ENCODE assay signal across 2 cellular contexts in genomic region chr6:33840064-33840926, GRCh38.
TF ChIP-seq lines count a peak whose summit lies in the region.

No MANE protein-coding gene starts in this region.

TF ChIP-seq in K562, 482 proteins besides CTCF, POLR2A, EP300 and RAD21 (continued from another document and continues in another):
- TF ChIP-seq, protein P1, sequence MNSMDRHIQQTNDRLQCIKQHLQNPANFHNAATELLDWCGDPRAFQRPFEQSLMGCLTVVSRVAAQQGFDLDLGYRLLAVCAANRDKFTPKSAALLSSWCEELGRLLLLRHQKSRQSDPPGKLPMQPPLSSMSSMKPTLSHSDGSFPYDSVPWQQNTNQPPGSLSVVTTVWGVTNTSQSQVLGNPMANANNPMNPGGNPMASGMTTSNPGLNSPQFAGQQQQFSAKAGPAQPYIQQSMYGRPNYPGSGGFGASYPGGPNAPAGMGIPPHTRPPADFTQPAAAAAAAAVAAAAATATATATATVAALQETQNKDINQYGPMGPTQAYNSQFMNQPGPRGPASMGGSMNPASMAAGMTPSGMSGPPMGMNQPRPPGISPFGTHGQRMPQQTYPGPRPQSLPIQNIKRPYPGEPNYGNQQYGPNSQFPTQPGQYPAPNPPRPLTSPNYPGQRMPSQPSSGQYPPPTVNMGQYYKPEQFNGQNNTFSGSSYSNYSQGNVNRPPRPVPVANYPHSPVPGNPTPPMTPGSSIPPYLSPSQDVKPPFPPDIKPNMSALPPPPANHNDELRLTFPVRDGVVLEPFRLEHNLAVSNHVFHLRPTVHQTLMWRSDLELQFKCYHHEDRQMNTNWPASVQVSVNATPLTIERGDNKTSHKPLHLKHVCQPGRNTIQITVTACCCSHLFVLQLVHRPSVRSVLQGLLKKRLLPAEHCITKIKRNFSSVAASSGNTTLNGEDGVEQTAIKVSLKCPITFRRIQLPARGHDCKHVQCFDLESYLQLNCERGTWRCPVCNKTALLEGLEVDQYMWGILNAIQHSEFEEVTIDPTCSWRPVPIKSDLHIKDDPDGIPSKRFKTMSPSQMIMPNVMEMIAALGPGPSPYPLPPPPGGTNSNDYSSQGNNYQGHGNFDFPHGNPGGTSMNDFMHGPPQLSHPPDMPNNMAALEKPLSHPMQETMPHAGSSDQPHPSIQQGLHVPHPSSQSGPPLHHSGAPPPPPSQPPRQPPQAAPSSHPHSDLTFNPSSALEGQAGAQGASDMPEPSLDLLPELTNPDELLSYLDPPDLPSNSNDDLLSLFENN (IDR thresholded peaks at IDR 0.05; ENCODE audit: low read depth in 2 of 2, low read length in 2 of 2) = no peak
- TF ChIP-seq, protein P2, sequence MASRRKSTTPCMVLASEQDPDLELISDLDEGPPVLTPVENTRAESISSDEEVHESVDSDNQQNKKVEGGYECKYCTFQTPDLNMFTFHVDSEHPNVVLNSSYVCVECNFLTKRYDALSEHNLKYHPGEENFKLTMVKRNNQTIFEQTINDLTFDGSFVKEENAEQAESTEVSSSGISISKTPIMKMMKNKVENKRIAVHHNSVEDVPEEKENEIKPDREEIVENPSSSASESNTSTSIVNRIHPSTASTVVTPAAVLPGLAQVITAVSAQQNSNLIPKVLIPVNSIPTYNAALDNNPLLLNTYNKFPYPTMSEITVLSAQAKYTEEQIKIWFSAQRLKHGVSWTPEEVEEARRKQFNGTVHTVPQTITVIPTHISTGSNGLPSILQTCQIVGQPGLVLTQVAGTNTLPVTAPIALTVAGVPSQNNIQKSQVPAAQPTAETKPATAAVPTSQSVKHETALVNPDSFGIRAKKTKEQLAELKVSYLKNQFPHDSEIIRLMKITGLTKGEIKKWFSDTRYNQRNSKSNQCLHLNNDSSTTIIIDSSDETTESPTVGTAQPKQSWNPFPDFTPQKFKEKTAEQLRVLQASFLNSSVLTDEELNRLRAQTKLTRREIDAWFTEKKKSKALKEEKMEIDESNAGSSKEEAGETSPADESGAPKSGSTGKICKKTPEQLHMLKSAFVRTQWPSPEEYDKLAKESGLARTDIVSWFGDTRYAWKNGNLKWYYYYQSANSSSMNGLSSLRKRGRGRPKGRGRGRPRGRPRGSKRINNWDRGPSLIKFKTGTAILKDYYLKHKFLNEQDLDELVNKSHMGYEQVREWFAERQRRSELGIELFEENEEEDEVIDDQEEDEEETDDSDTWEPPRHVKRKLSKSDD (conservative IDR thresholded peaks at IDR 0.05; ENCODE audit: low read length) = no peak
- TF ChIP-seq NELFE (IDR thresholded peaks at IDR 0.05; ENCODE audit: insufficient read depth, insufficient read length) (no peak), TFAP4 (CRISPR knock-in tag; IDR thresholded peaks at IDR 0.05; ENCODE audit: borderline replicate concordance) (peak; percentile 97), LCOR (CRISPR knock-in tag; IDR thresholded peaks at IDR 0.05) (peak; percentile 99), MAFG (tag; conservative IDR thresholded peaks at IDR 0.05) (peak; percentile 100), JUNB (CRISPR knock-in tag; conservative IDR thresholded peaks at IDR 0.05) (peak; percentile 61), TARDBP (IDR thresholded peaks at IDR 0.05) (peak; percentile 73; the same call in 1 of the 2 replicates), RNF2 (IDR thresholded peaks at IDR 0.05) (peak; percentile 82; the same call in 1 of the 2 replicates), E2F8 (IDR thresholded peaks at IDR 0.05; ENCODE audit: low read depth, partially characterized antibody) (peak; percentile 69), NR2C2 (CRISPR knock-in tag; IDR thresholded peaks at IDR 0.05) (peak; percentile 88), NR2C2 (tag; IDR thresholded peaks at IDR 0.05) (peak; percentile 96), ZNF766 (CRISPR knock-in tag; conservative IDR thresholded peaks at IDR 0.05) (peak; percentile 76; the same call in 1 of the 2 replicates), SPI1 (IDR thresholded peaks at IDR 0.05; ENCODE audit: borderline replicate concordance, low read depth, low read length) (peak; percentile 29; the same call in 1 of the 2 replicates), ZNF253 (CRISPR knock-in tag; conservative IDR thresholded peaks at IDR 0.05) (no peak), GABPB1 (CRISPR knock-in tag; IDR thresholded peaks at IDR 0.05) (peak; percentile 42; the same call in 1 of the 2 replicates)
- TF ChIP-seq, protein P3, sequence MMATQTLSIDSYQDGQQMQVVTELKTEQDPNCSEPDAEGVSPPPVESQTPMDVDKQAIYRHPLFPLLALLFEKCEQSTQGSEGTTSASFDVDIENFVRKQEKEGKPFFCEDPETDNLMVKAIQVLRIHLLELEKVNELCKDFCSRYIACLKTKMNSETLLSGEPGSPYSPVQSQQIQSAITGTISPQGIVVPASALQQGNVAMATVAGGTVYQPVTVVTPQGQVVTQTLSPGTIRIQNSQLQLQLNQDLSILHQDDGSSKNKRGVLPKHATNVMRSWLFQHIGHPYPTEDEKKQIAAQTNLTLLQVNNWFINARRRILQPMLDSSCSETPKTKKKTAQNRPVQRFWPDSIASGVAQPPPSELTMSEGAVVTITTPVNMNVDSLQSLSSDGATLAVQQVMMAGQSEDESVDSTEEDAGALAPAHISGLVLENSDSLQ (IDR thresholded peaks at IDR 0.05) = peak; percentile 72

TF ChIP-seq in HepG2, 621 proteins besides CTCF, POLR2A, EP300 and RAD21 (continued from another document and continues in another):
- TF ChIP-seq, protein P4, sequence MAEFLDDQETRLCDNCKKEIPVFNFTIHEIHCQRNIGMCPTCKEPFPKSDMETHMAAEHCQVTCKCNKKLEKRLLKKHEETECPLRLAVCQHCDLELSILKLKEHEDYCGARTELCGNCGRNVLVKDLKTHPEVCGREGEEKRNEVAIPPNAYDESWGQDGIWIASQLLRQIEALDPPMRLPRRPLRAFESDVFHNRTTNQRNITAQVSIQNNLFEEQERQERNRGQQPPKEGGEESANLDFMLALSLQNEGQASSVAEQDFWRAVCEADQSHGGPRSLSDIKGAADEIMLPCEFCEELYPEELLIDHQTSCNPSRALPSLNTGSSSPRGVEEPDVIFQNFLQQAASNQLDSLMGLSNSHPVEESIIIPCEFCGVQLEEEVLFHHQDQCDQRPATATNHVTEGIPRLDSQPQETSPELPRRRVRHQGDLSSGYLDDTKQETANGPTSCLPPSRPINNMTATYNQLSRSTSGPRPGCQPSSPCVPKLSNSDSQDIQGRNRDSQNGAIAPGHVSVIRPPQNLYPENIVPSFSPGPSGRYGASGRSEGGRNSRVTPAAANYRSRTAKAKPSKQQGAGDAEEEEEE (CRISPR knock-in tag; IDR thresholded peaks at IDR 0.05; ENCODE audit: borderline replicate concordance) = no peak
- TF ChIP-seq, protein P5, sequence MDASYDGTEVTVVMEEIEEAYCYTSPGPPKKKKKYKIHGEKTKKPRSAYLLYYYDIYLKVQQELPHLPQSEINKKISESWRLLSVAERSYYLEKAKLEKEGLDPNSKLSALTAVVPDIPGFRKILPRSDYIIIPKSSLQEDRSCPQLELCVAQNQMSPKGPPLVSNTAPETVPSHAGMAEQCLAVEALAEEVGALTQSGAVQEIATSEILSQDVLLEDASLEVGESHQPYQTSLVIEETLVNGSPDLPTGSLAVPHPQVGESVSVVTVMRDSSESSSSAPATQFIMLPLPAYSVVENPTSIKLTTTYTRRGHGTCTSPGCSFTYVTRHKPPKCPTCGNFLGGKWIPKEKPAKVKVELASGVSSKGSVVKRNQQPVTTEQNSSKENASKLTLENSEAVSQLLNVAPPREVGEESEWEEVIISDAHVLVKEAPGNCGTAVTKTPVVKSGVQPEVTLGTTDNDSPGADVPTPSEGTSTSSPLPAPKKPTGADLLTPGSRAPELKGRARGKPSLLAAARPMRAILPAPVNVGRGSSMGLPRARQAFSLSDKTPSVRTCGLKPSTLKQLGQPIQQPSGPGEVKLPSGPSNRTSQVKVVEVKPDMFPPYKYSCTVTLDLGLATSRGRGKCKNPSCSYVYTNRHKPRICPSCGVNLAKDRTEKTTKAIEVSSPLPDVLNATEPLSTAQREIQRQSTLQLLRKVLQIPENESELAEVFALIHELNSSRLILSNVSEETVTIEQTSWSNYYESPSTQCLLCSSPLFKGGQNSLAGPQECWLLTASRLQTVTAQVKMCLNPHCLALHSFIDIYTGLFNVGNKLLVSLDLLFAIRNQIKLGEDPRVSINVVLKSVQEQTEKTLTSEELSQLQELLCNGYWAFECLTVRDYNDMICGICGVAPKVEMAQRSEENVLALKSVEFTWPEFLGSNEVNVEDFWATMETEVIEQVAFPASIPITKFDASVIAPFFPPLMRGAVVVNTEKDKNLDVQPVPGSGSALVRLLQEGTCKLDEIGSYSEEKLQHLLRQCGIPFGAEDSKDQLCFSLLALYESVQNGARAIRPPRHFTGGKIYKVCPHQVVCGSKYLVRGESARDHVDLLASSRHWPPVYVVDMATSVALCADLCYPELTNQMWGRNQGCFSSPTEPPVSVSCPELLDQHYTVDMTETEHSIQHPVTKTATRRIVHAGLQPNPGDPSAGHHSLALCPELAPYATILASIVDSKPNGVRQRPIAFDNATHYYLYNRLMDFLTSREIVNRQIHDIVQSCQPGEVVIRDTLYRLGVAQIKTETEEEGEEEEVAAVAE (CRISPR knock-in tag; IDR thresholded peaks at IDR 0.05; ENCODE audit: borderline replicate concordance) = peak; percentile 69; the same call in 1 of the 2 replicates
- TF ChIP-seq BATF2 (CRISPR knock-in tag; IDR thresholded peaks at IDR 0.05) (no peak), KLF9 (CRISPR knock-in tag; IDR thresholded peaks at IDR 0.05; ENCODE audit: low read depth) (no peak), SIN3A (IDR thresholded peaks at IDR 0.05; ENCODE audit: borderline replicate concordance, low read depth, low read length) (0 out of 2 replicates have a peak, but pooled peaks have one; percentile 28), ZNF234 (CRISPR knock-in tag; conservative IDR thresholded peaks at IDR 0.05) (no peak), RFXANK (CRISPR knock-in tag; IDR thresholded peaks at IDR 0.05) (no peak), NCOA5 (CRISPR knock-in tag; IDR thresholded peaks at IDR 0.05) (no peak), ZBED4 (CRISPR knock-in tag; IDR thresholded peaks at IDR 0.05; ENCODE audit: borderline replicate concordance) (peak; percentile 87; the same call in 1 of the 2 replicates), ZNF460 (CRISPR knock-in tag; IDR thresholded peaks at IDR 0.05; ENCODE audit: borderline replicate concordance) (no peak), MAF1 (CRISPR knock-in tag; IDR thresholded peaks at IDR 0.05; ENCODE audit: borderline replicate concordance) (no peak), ZNF678 (CRISPR knock-in tag; IDR thresholded peaks at IDR 0.05) (no peak), ZBTB46 (CRISPR knock-in tag; IDR thresholded peaks at IDR 0.05; ENCODE audit: borderline replicate concordance) (no peak), TRIM22 (IDR thresholded peaks at IDR 0.05) (no peak), SMARCE1 (IDR thresholded peaks at IDR 0.05; ENCODE audit: borderline replicate concordance) (no peak), ZNF879 (CRISPR knock-in tag; IDR thresholded peaks at IDR 0.05) (no peak)
- TF ChIP-seq, protein P6, sequence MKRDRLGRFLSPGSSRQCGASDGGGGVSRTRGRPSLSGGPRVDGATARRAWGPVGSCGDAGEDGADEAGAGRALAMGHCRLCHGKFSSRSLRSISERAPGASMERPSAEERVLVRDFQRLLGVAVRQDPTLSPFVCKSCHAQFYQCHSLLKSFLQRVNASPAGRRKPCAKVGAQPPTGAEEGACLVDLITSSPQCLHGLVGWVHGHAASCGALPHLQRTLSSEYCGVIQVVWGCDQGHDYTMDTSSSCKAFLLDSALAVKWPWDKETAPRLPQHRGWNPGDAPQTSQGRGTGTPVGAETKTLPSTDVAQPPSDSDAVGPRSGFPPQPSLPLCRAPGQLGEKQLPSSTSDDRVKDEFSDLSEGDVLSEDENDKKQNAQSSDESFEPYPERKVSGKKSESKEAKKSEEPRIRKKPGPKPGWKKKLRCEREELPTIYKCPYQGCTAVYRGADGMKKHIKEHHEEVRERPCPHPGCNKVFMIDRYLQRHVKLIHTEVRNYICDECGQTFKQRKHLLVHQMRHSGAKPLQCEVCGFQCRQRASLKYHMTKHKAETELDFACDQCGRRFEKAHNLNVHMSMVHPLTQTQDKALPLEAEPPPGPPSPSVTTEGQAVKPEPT (CRISPR knock-in tag; IDR thresholded peaks at IDR 0.05; ENCODE audit: low read depth) = no peak
